ENCODE assay signal across 21 cellular contexts in genomic region chr11:2896047-2896446, GRCh38. TPM values are rescaled to one million over a fixed set of nuclear protein-coding genes. Genes with fewer than 3 reads are reported as not detected.
"Had no signal": no experiment of that assay in that cellular context is flagged by ENCODE, and none has a peak within 500 bp of the region (broad histone marks: within the 10 kb centered on the region; RNA-seq: fewer than 3 reads in every experiment).

No MANE protein-coding gene starts in this region.

- DNase-seq: activated B cell treated with CpG ODN at 0.5 μM for 24 hours; activated CD4-positive, alpha-beta T cell treated with anti-CD3 and anti-CD28 coated beads for 36 hours; activated CD4-positive, alpha-beta T cell treated with anti-CD3 and anti-CD28 coated beads, Interleukin-2, amount 50 U/mL, for 48 hours; activated T-cell treated with anti-CD3 and anti-CD28 coated beads for 4 hours; central memory CD4-positive, alpha-beta T cell; dorsolateral prefrontal cortex; hypothalamus; left cardiac atrium; SK-N-SH; stimulated activated CD4-positive, alpha-beta T cell treated with anti-CD3 and anti-CD28 coated beads, Interleukin-2, amount 100 ng/mL, for 48 hours; stimulated activated CD8-positive, alpha-beta memory T cell treated with anti-CD3 and anti-CD28 coated beads, Interleukin-4, amount 100 ng/mL, for 48 hours; stimulated activated naive CD4-positive, alpha-beta T cell treated with Interleukin-2 at 50 U/mL for 16 hours; upper lobe of left lung had no signal

- H3K4me2 ChIP-seq: neural progenitor cell, SK-N-SH had no signal

- H3K27ac Mint-ChIP-seq: activated B cell treated with CpG ODN at 0.5 μM for 24 hours; activated CD4-positive, alpha-beta T cell treated with anti-CD3 and anti-CD28 coated beads for 36 hours; memory B cell; neural progenitor cell had no signal

- H3K4me3 ChIP-seq: ascending aorta, dorsolateral prefrontal cortex, esophagus muscularis mucosa, neural progenitor cell, upper lobe of left lung had no signal

- H2AFZ ChIP-seq: neural progenitor cell had no signal

- H3K4me3 Mint-ChIP-seq: activated B cell treated with CpG ODN at 0.5 μM for 24 hours; activated CD4-positive, alpha-beta T cell treated with anti-CD3 and anti-CD28 coated beads for 36 hours; memory B cell had no signal

- H3K27ac ChIP-seq: ascending aorta, dorsolateral prefrontal cortex, esophagus muscularis mucosa, neural progenitor cell, upper lobe of left lung had no signal

- H3K36me3 Mint-ChIP-seq: activated naive CD4-positive, alpha-beta T cell treated with anti-CD3 and anti-CD28 coated beads, Interleukin-2, amount 50 U/mL, for 72 hours; memory B cell; neural progenitor cell had no signal

- FAIRE-seq: colon, frontal cortex, islet of Langerhans had no signal

- H3K9me3 ChIP-seq: ascending aorta, esophagus muscularis mucosa, SK-N-SH, upper lobe of left lung had no signal

- H3K9me3 Mint-ChIP-seq: activated B cell treated with CpG ODN at 0.5 μM for 24 hours, memory B cell, neural progenitor cell had no signal

- H3K27me3 ChIP-seq: ascending aorta, esophagus muscularis mucosa, upper lobe of left lung had no signal

- H3K27me3 Mint-ChIP-seq: activated B cell treated with CpG ODN at 0.5 μM for 24 hours; activated CD4-positive, alpha-beta T cell treated with anti-CD3 and anti-CD28 coated beads for 36 hours; memory B cell had no signal

- H3K9ac ChIP-seq: neural progenitor cell, SK-N-SH had no signal

- H3K36me3 ChIP-seq: ascending aorta, esophagus muscularis mucosa, neural progenitor cell, upper lobe of left lung had no signal

- ATAC-seq: activated CD4-positive, alpha-beta T cell treated with anti-CD3 and anti-CD28 coated beads for 36 hours; activated naive CD4-positive, alpha-beta T cell treated with anti-CD3 and anti-CD28 coated beads, Interleukin-2, amount 50 U/mL, for 72 hours; left cardiac atrium had no signal

RNA-seq across cellular contexts. Expression of gene PHLDA2, which starts 33.2 kb away (rescaled TPM):
- total RNA-seq: ascending aorta, frontal cortex had no signal
